9 cellular contexts compared by ENCODE assay signal in genomic region chr13:96052655-96053002, GRCh38. TPM values are rescaled to one million over a fixed set of nuclear protein-coding genes. Genes with fewer than 3 reads are reported as not detected.
DNase-seq lines count a peak whose midpoint lies in the region; ATAC-seq and TF ChIP-seq lines count a peak whose summit lies in the region.
"Had no signal": no experiment of that assay in that cellular context is flagged by ENCODE, and none has a peak within 500 bp of the region (broad histone marks: within the 10 kb centered on the region; RNA-seq: fewer than 3 reads in every experiment).

No MANE protein-coding gene starts in this region.

- peaks cover 45% of the 10 kb centered on the region for H3K27me3 Mint-ChIP-seq in CD8-positive, alpha-beta T cell (ENCODE audit: low read depth)
- peaks cover 50% of the 10 kb centered on the region for H3K27me3 Mint-ChIP-seq in stimulated activated naive CD8-positive, alpha-beta T cell treated with anti-CD3 and anti-CD28 coated beads, Interleukin-15, amount 100 ng/mL, for 72 hours

- POLR2A ChIA-PET in CD8-positive, alpha-beta T cell (lab: Charles Lee), result no interaction called here

- peaks cover 12% of the 10 kb centered on the region for H3K9me3 Mint-ChIP-seq in CD8-positive, alpha-beta T cell
- H3K9me3 Mint-ChIP-seq in stimulated activated naive CD8-positive, alpha-beta T cell treated with anti-CD3 and anti-CD28 coated beads, Interleukin-15, amount 100 ng/mL, for 72 hours, result peaks cover 0 to 10% of the 10 kb centered on the region in 2 donors

- ATAC-seq in CD8-positive, alpha-beta T cell, result no peak
- ATAC-seq in GM19328 (IDR thresholded peaks at IDR 0.05; ENCODE audit: unreplicated experiment) (peak; percentile 43), HG03280 (IDR thresholded peaks at IDR 0.05; ENCODE audit: unreplicated experiment) (peak; percentile 61)
- ATAC-seq in stimulated activated naive CD8-positive, alpha-beta T cell treated with anti-CD3 and anti-CD28 coated beads, Interleukin-15, amount 100 ng/mL, for 72 hours, result peak; percentile 31

- no peaks in the 10 kb centered on the region for H3K9me3 ChIP-seq in CD8-positive, alpha-beta T cell (ENCODE audit: low read length)

- CTCF ChIA-PET in CD8-positive, alpha-beta T cell (lab: Charles Lee), result no interaction called here

- H3K36me3 Mint-ChIP-seq in CD8-positive, alpha-beta T cell, result no peaks in the 10 kb centered on the region

- intact Hi-C loops in CD8-positive, alpha-beta T cell (cut with DNase I, micrococcal nuclease), result no loop called here

- peak overlapping the region; percentile 18 for H3K4me3 Mint-ChIP-seq in CD8-positive, alpha-beta T cell
- peak overlapping the region; percentile 76 to 78 for H3K4me3 Mint-ChIP-seq in stimulated activated naive CD8-positive, alpha-beta T cell treated with anti-CD3 and anti-CD28 coated beads, Interleukin-15, amount 100 ng/mL, for 72 hours

- H3K4me1 Mint-ChIP-seq in CD8-positive, alpha-beta T cell (ENCODE audit: low read depth), result peaks cover 9% of the 10 kb centered on the region
- H3K4me1 Mint-ChIP-seq in stimulated activated naive CD8-positive, alpha-beta T cell treated with anti-CD3 and anti-CD28 coated beads, Interleukin-15, amount 100 ng/mL, for 72 hours, result peaks cover 6% of the 10 kb centered on the region

- H3K27ac Mint-ChIP-seq in CD8-positive, alpha-beta T cell, result no peak overlapping the region
- H3K27ac Mint-ChIP-seq in stimulated activated naive CD8-positive, alpha-beta T cell treated with anti-CD3 and anti-CD28 coated beads, Interleukin-15, amount 100 ng/mL, for 72 hours, result no peak overlapping the region

- in situ Hi-C loops in brain microvascular endothelial cell (cut with HindIII; ENCODE audit: low pct_ligation_motif_present, low sequenced_read_pairs), result no loop called here

- no peak overlapping the region for H3K4me3 ChIP-seq in CD8-positive, alpha-beta T cell (ENCODE audit: low read depth, low read length)
- H3K4me3 ChIP-seq in brain microvascular endothelial cell (ENCODE audit: low read depth, low read length), result peak overlapping the region; percentile 84

- TF ChIP-seq CTCF in CD8-positive, alpha-beta T cell (IDR thresholded peaks at IDR 0.05), result no peak
- TF ChIP-seq CTCF in brain microvascular endothelial cell (IDR thresholded peaks at IDR 0.05; ENCODE audit: low read depth, low read length, missing control alignments), result no peak

- H3K36me3 ChIP-seq in CD8-positive, alpha-beta T cell (ENCODE audit: insufficient read depth, low read length), result no peaks in the 10 kb centered on the region
- no peaks in the 10 kb centered on the region for H3K36me3 ChIP-seq in brain microvascular endothelial cell (replicated peaks)

- DNase-seq in CD8-positive, alpha-beta T cell, result no peak
- DNase-seq in NCI-H774 (lab: John Stamatoyannopoulos, UW) (peak; percentile 12), brain microvascular endothelial cell (peak; percentile 32), iris pigment epithelial cell (ENCODE audit: low read depth) (peak; percentile 85)
- no peak for DNase-seq in stimulated activated naive CD8-positive, alpha-beta T cell treated with anti-CD3 and anti-CD28 coated beads, Interleukin-15, amount 100 ng/mL, for 72 hours
- no peak for DNase-seq in stimulated activated CD8-positive, alpha-beta memory T cell treated with anti-CD3 and anti-CD28 coated beads, Interleukin-4, amount 100 ng/mL, for 48 hours

- no peak overlapping the region for H3K27ac ChIP-seq in CD8-positive, alpha-beta T cell (ENCODE audit: low read depth, low read length)
- peak overlapping the region; percentile 80 for H3K27ac ChIP-seq in brain microvascular endothelial cell

- no peaks in the 10 kb centered on the region for H3K4me1 ChIP-seq in CD8-positive, alpha-beta T cell (ENCODE audit: insufficient read depth, low read length)

- no peaks in the 10 kb centered on the region for H3K27me3 ChIP-seq in CD8-positive, alpha-beta T cell (ENCODE audit: insufficient read depth, low read length)
- H3K27me3 ChIP-seq in brain microvascular endothelial cell (replicated peaks), result no peaks in the 10 kb centered on the region

RNA-seq across cellular contexts. Expression of gene UGGT2, which starts 0.6 kb away (rescaled TPM):
- not detected for total RNA-seq in CD8-positive, alpha-beta T cell

RNA-seq across cellular contexts. Expression of gene HS6ST3, which starts 37.3 kb away (rescaled TPM):
- not detected for total RNA-seq in CD8-positive, alpha-beta T cell
- total RNA-seq: T-helper 2 cell treated with Interferon-gamma antibody and Interleukin-4, amounts not matched to agents 100 ng/mL and 5 ng/mL, for 36 hours had no signal

Comparison
In these comparisons a context has a peak if more than half of its experiments do, and no peak if none do; other contexts are left out.
1. DNase-seq: peak in NCI-H774 (single experiment), brain microvascular endothelial cell (single experiment) and iris pigment epithelial cell (single experiment); none in CD8-positive, alpha-beta T cell (0 of 7), stimulated activated naive CD8-positive, alpha-beta T cell treated with anti-CD3 and anti-CD28 coated beads, Interleukin-15, amount 100 ng/mL, for 72 hours (0 of 2) and stimulated activated CD8-positive, alpha-beta memory T cell treated with anti-CD3 and anti-CD28 coated beads, Interleukin-4, amount 100 ng/mL, for 48 hours (single experiment).